Comparison of ENCODE assay signal across 20 cellular contexts in genomic region chr1:14676400-14676799, GRCh38.
DNase-seq lines count a peak whose midpoint lies in the region; ATAC-seq, FAIRE-seq and TF ChIP-seq lines count a peak whose summit lies in the region.
"Had no signal": no experiment of that assay in that cellular context is flagged by ENCODE, and none has a peak within 500 bp of the region (broad histone marks: within the 10 kb centered on the region; RNA-seq: fewer than 3 reads in every experiment).

No MANE protein-coding gene starts in this region.

- no peak for TF ChIP-seq POLR2A in K562 (conservative IDR thresholded peaks at IDR 0.05)

- DNase-seq in SK-N-SH (no peak), K562 (ENCODE audit: extremely low read depth in 1 of 4, low spot score in 3 of 4) (no peak), SHP77 treated with DMSO at 0.1 percent for 48 hours (lab: John Stamatoyannopoulos, UW) (no peak)
- no peak for DNase-seq in NK-92 treated with Interleukin-12 subunit alpha and Interleukin-12 subunit beta, amount 100 ng/mL, for 24 hours (lab: John Stamatoyannopoulos, UW)
- DNase-seq: AML-193; Caco-2; Calu3; CD4-positive, alpha-beta T cell; CD8-positive, alpha-beta T cell; DMS79 treated with DMSO at 0.1 percent for 48 hours; GF-D8 had no signal

- ATAC-seq in SK-N-SH treated with all-trans-retinoic acid at 6 μM for 48 hours (no peak), K562 (no peak)
- ATAC-seq: A549; CD8-positive, alpha-beta T cell had no signal

- H3K4me3 ChIP-seq in SK-N-SH (ENCODE audit: low read depth in 2 of 2, low read length in 1 of 2) (no peak overlapping the region), K562 (no peak overlapping the region)
- H3K4me3 ChIP-seq: A549; BLaER1 treated with 17β-estradiol and CSF1 and Interleukin-3, amounts not matched to agents 10 nM and 100 nM had no signal

- in situ Hi-C loops in K562 (cut with MboI) = no loop called here

- H3K79me2 ChIP-seq in SK-N-SH (ENCODE audit: insufficient read depth) = no peaks in the 10 kb centered on the region
- no peaks in the 10 kb centered on the region for H3K79me2 ChIP-seq in K562 (ENCODE audit: control insufficient read depth, insufficient read depth, low read length)

- no peaks in the 10 kb centered on the region for H3K36me3 ChIP-seq in SK-N-SH (replicated peaks in 1 of 2; ENCODE audit: control insufficient read depth in 1 of 2, insufficient read depth in 2 of 2, low read length in 1 of 2)
- H3K36me3 ChIP-seq in K562 (ENCODE audit: control insufficient read depth, insufficient read depth, low read length) = no peaks in the 10 kb centered on the region
- H3K36me3 ChIP-seq: BLaER1 treated with 17β-estradiol and CSF1 and Interleukin-3, amounts not matched to agents 10 nM and 100 nM had no signal

- POLR2A ChIA-PET in SK-N-SH (lab: Yijun Ruan, JAX) (no interaction called here), K562 (lab: Yijun Ruan, JAX) (no interaction called here)

- intact Hi-C loops in K562 (cut with micrococcal nuclease) = no loop called here

- H3K4me1 ChIP-seq in SK-N-SH (ENCODE audit: control insufficient read depth in 1 of 2, insufficient read depth in 2 of 2, low read depth in 1 of 2, low read length in 1 of 2) (peaks cover 0 to 3% of the 10 kb centered on the region in 2 experiments; a peak in 1 of 4 replicates), K562 (replicated peaks in 1 of 2; ENCODE audit: control insufficient read depth in 2 of 2, insufficient read depth in 2 of 2, low read length in 2 of 2) (no peaks in the 10 kb centered on the region)
- H3K4me1 ChIP-seq: A549, Caco-2 had no signal

- H3K9me1 ChIP-seq in K562 (ENCODE audit: control insufficient read depth, insufficient read depth, low read length) = no peaks in the 10 kb centered on the region

- H3K9ac ChIP-seq in SK-N-SH (no peak overlapping the region), K562 (ENCODE audit: insufficient read depth in 1 of 2, low read depth in 2 of 2, low read length in 2 of 2) (no peak overlapping the region)
- H3K9ac ChIP-seq: BLaER1 treated with 17β-estradiol and CSF1 and Interleukin-3, amounts not matched to agents 10 nM and 100 nM had no signal

- H3K9me3 ChIP-seq in SK-N-SH (no peaks in the 10 kb centered on the region), K562 (replicated peaks; ENCODE audit: control insufficient read depth, insufficient read depth, low read depth, low read length) (no peaks in the 10 kb centered on the region; the same call in 1 of the 2 replicates)
- H3K9me3 ChIP-seq: A549, Caco-2 had no signal

- H3F3A ChIP-seq in SK-N-SH (replicated peaks; ENCODE audit: insufficient read depth) = no peaks in the 10 kb centered on the region

- H3K27ac ChIP-seq in SK-N-SH (ENCODE audit: low read depth in 2 of 2, low read length in 1 of 2) = no peak overlapping the region
- no peak overlapping the region for H3K27ac ChIP-seq in K562 (ENCODE audit: extremely low read depth, low read depth, low read length)
- H3K27ac ChIP-seq: 22Rv1; A549; BLaER1 treated with 17β-estradiol and CSF1 and Interleukin-3, amounts not matched to agents 10 nM and 100 nM; C4-2B had no signal

- WGBS in SK-N-SH (ENCODE audit: low lambda C conversion rate) = 38% methylated on average over 4 of the region's 4 CpGs
- WGBS in K562 (ENCODE audit: insufficient coverage, low coverage, missing lambda C conversion rate) = 10% methylated on average over 4 of the region's 4 CpGs

- TF ChIP-seq RAD21 in SK-N-SH (IDR thresholded peaks at IDR 0.05; ENCODE audit: low read length) (no peak), K562 (CRISPR knock-in tag; conservative IDR thresholded peaks at IDR 0.05 in 1 of 2, IDR thresholded peaks at IDR 0.05 in 1 of 2) (no peak)

- no peaks in the 10 kb centered on the region for H4K20me1 ChIP-seq in SK-N-SH (ENCODE audit: insufficient read depth)
- H4K20me1 ChIP-seq in K562 (replicated peaks; ENCODE audit: control insufficient read depth, insufficient read depth, low read length) = no peaks in the 10 kb centered on the region
- H4K20me1 ChIP-seq: BLaER1 treated with 17β-estradiol and CSF1 and Interleukin-3, amounts not matched to agents 10 nM and 100 nM had no signal

- FAIRE-seq in K562 (lab: Jason Lieb, UNC) = no peak
- FAIRE-seq: A549, D721Med, G401.6, GM12891, GM19239 had no signal

- no peak overlapping the region for H3K4me2 ChIP-seq in SK-N-SH
- H3K4me2 ChIP-seq in K562 (ENCODE audit: insufficient read depth, low read length) = no peak overlapping the region
- H3K4me2 ChIP-seq: A549 had no signal

- no peaks in the 10 kb centered on the region for H3K9me2 ChIP-seq in SK-N-SH

- H3K27me3 ChIP-seq in SK-N-SH (ENCODE audit: insufficient read depth) (no peaks in the 10 kb centered on the region), K562 (ENCODE audit: control insufficient read depth in 2 of 2, insufficient read depth in 2 of 2, low read length in 2 of 2) (peaks cover 26 to 53% of the 10 kb centered on the region in 2 experiments)
- H3K27me3 ChIP-seq: BLaER1 treated with 17β-estradiol and CSF1 and Interleukin-3, amounts not matched to agents 10 nM and 100 nM had no signal

- H2AFZ ChIP-seq in SK-N-SH (ENCODE audit: low read depth) (no peak overlapping the region), K562 (ENCODE audit: low read depth, low read length) (no peak overlapping the region)

- TF ChIP-seq EP300 in SK-N-SH (IDR thresholded peaks at IDR 0.05; ENCODE audit: borderline replicate concordance in 1 of 2, low read depth in 1 of 2, low read length in 1 of 2) (no peak), K562 (IDR thresholded peaks at IDR 0.05; ENCODE audit: low read length) (no peak)

- TF ChIP-seq CTCF in SK-N-SH (IDR thresholded peaks at IDR 0.05) = no peak
- TF ChIP-seq CTCF in K562 (IDR thresholded peaks at IDR 0.05 in 2 of 3, conservative IDR thresholded peaks at IDR 0.05 in 1 of 3; ENCODE audit: insufficient read depth in 2 of 3, low read depth in 1 of 3, low read length in 3 of 3) = no peak

- CTCF ChIA-PET in SK-N-SH (lab: Yijun Ruan, JAX) (no interaction called here), K562 (lab: Yijun Ruan, JAX; ENCODE audit: low intra/inter-chr PET ratio) (no interaction called here)

- BruUV-seq in K562 (replicated peaks; lab: Mats Ljungman, UMichigan) = no TSS peak

TF ChIP-seq in SK-N-SH treated with all-trans-retinoic acid at 6 μM for 48 hours, 23 proteins besides CTCF, POLR2A, EP300 and RAD21:
- TF ChIP-seq ZNF8 (CRISPR knock-in tag; IDR thresholded peaks at IDR 0.05) (peak; percentile 89), ISL1 (CRISPR knock-in tag; IDR thresholded peaks at IDR 0.05) (no peak)

TF ChIP-seq in SK-N-SH, 30 proteins besides CTCF, POLR2A, EP300 and RAD21 (continues in another document):
- no peak for TF ChIP-seq EZH2phosphoT487 (IDR thresholded peaks at IDR 0.05; ENCODE audit: borderline replicate concordance, low read depth)
- TF ChIP-seq ZBTB33 (IDR thresholded peaks at IDR 0.05; ENCODE audit: borderline replicate concordance, low read depth) = no peak
- no peak for TF ChIP-seq MEF2A (IDR thresholded peaks at IDR 0.05; ENCODE audit: borderline replicate concordance, low read depth)
- no peak for TF ChIP-seq RXRA (IDR thresholded peaks at IDR 0.05; ENCODE audit: borderline replicate concordance, low read depth)
- TF ChIP-seq TEAD4 (IDR thresholded peaks at IDR 0.05; ENCODE audit: borderline replicate concordance, insufficient read depth) = no peak
- TF ChIP-seq FOXM1 (IDR thresholded peaks at IDR 0.05; ENCODE audit: low read depth) = no peak
- TF ChIP-seq ELF1 (IDR thresholded peaks at IDR 0.05) = no peak
- TF ChIP-seq SIN3A (IDR thresholded peaks at IDR 0.05; ENCODE audit: borderline replicate concordance, low read depth, low read length) = no peak

TF ChIP-seq in K562, 482 proteins besides CTCF, POLR2A, EP300 and RAD21:
- TF ChIP-seq ZNF146 (CRISPR knock-in tag; IDR thresholded peaks at IDR 0.05; ENCODE audit: unreplicated experiment) (peak; percentile 69), ARID2 (IDR thresholded peaks at IDR 0.05) (no peak)
